In genomic region chr10:409403-410040, GRCh38 we compare ENCODE assay signal across 20 cellular contexts.
"Had no signal": no experiment of that assay in that cellular context is flagged by ENCODE, and none has a peak within 500 bp of the region (broad histone marks: within the 10 kb centered on the region; RNA-seq: fewer than 3 reads in every experiment).

No MANE protein-coding gene starts in this region.

- H3K36me3 Mint-ChIP-seq: natural killer cell treated with Interleukin-12 subunit alpha and Interleukin-12 subunit beta and Interleukin-15 and Interleukin-18, amount 100 ng/mL, for 72 hours had no signal

- H3K27me3 ChIP-seq: brain microvascular endothelial cell, gastroesophageal sphincter, tibial nerve, uterus had no signal

- H3K9me3 Mint-ChIP-seq: activated naive CD4-positive, alpha-beta T cell treated with anti-CD3 and anti-CD28 coated beads for 36 hours; activated T-cell treated with anti-CD3 and anti-CD28 coated beads, Interleukin-2, amount 50 U/mL, for 4 hours; natural killer cell treated with Interleukin-12 subunit alpha and Interleukin-12 subunit beta and Interleukin-15 and Interleukin-18, amount 100 ng/mL, for 72 hours; stimulated activated naive CD8-positive, alpha-beta T cell treated with anti-CD3 and anti-CD28 coated beads, Interleukin-15, Interleukin-2, amounts not matched to agents 100 ng/mL and 50 ng/mL, for 24 hours; T-helper 1 cell treated with Interleukin-12 subunit alpha and Interleukin-12 subunit beta and Interleukin-4 antibody, amounts not matched to agents 30 μg/mL and 1 μg/mL, for 36 hours had no signal

- H3K27me3 Mint-ChIP-seq: stimulated activated naive CD8-positive, alpha-beta T cell treated with anti-CD3 and anti-CD28 coated beads, Interleukin-15, Interleukin-2, amounts not matched to agents 100 ng/mL and 50 ng/mL, for 24 hours had no signal

- H3K27ac ChIP-seq: brain microvascular endothelial cell, coronary artery, gastroesophageal sphincter, uterus had no signal

- FAIRE-seq: keratinocyte had no signal

- H3K27ac Mint-ChIP-seq: activated naive CD4-positive, alpha-beta T cell treated with anti-CD3 and anti-CD28 coated beads for 36 hours; natural killer cell treated with Interleukin-12 subunit alpha and Interleukin-12 subunit beta and Interleukin-15 and Interleukin-18, amount 100 ng/mL, for 72 hours; stimulated activated naive CD8-positive, alpha-beta T cell treated with anti-CD3 and anti-CD28 coated beads, Interleukin-15, Interleukin-2, amounts not matched to agents 100 ng/mL and 50 ng/mL, for 24 hours; T-helper 1 cell treated with Interleukin-12 subunit alpha and Interleukin-12 subunit beta and Interleukin-4 antibody, amounts not matched to agents 30 μg/mL and 1 μg/mL, for 36 hours had no signal

- H3K4me3 ChIP-seq: coronary artery, gastroesophageal sphincter, skin epidermis, tibial nerve, uterus had no signal

- H3K4me3 Mint-ChIP-seq: activated naive CD4-positive, alpha-beta T cell treated with anti-CD3 and anti-CD28 coated beads for 36 hours; activated T-cell treated with anti-CD3 and anti-CD28 coated beads, Interleukin-2, amount 50 U/mL, for 4 hours; natural killer cell treated with Interleukin-12 subunit alpha and Interleukin-12 subunit beta and Interleukin-15 and Interleukin-18, amount 100 ng/mL, for 72 hours; stimulated activated naive CD8-positive, alpha-beta T cell treated with anti-CD3 and anti-CD28 coated beads, Interleukin-15, Interleukin-2, amounts not matched to agents 100 ng/mL and 50 ng/mL, for 24 hours; T-helper 1 cell treated with Interleukin-12 subunit alpha and Interleukin-12 subunit beta and Interleukin-4 antibody, amounts not matched to agents 30 μg/mL and 1 μg/mL, for 36 hours had no signal

- ATAC-seq: activated T-cell treated with anti-CD3 and anti-CD28 coated beads, Interleukin-2, amount 50 U/mL, for 4 hours; esophagus mucosa; gastroesophageal sphincter; natural killer cell treated with Interleukin-12 subunit alpha and Interleukin-12 subunit beta and Interleukin-15 and Interleukin-18, amount 100 ng/mL, for 72 hours had no signal

- H3K4me1 ChIP-seq: gastroesophageal sphincter, uterus had no signal

- H3K9me3 ChIP-seq: gastroesophageal sphincter, tibial nerve, uterus had no signal

- DNase-seq: activated CD4-positive, alpha-beta T cell treated with anti-CD3 and anti-CD28 coated beads, Interleukin-2, amount 50 U/mL, for 1 hour; activated CD4-positive, CD25-positive, alpha-beta regulatory T cell treated with anti-CD3 and anti-CD28 coated beads, Interleukin-2, amount 50 U/mL, for 72 hours; activated CD8-positive, alpha-beta memory T cell treated with anti-CD3 and anti-CD28 coated beads, Interleukin-2, amount 50 U/mL, for 4 hours; activated naive CD4-positive, alpha-beta T cell treated with anti-CD3 and anti-CD28 coated beads for 36 hours; activated T-cell treated with anti-CD3 and anti-CD28 coated beads, Interleukin-2, amount 50 U/mL, for 4 hours; aorta; brain microvascular endothelial cell; mesenchymal stem cell; stimulated activated CD4-positive, alpha-beta T cell treated with anti-CD3 and anti-CD28 coated beads, Interleukin-15, amount 100 ng/mL, for 24 hours; stimulated activated CD4-positive, alpha-beta T cell treated with anti-CD3 and anti-CD28 coated beads, Interleukin-2, amount 100 ng/mL, for 48 hours; uterus had no signal

- H3K36me3 ChIP-seq: uterus had no signal
